11 cellular contexts compared by ENCODE assay signal in genomic region chr1:24683713-24684162, GRCh38. TPM values are rescaled to one million over a fixed set of nuclear protein-coding genes. Genes with fewer than 3 reads are reported as not detected.
DNase-seq lines count a peak whose midpoint lies in the region; ATAC-seq, FAIRE-seq and TF ChIP-seq lines count a peak whose summit lies in the region.
"Had no signal": no experiment of that assay in that cellular context is flagged by ENCODE, and none has a peak within 500 bp of the region (broad histone marks: within the 10 kb centered on the region; RNA-seq: fewer than 3 reads in every experiment).

No MANE protein-coding gene starts in this region.

- intact Hi-C loops in Right ventricle myocardium inferior (cut with DNase I): no loop called here
- intact Hi-C loops in cardiac septum (cut with DNase I): no loop called here
- intact Hi-C loops in head of caudate nucleus (cut with DNase I): no loop called here

- no peaks in the 10 kb centered on the region for H3K79me2 ChIP-seq in keratinocyte (ENCODE audit: control insufficient read depth, insufficient read depth, low read length)

- H3K9me3 ChIP-seq in keratinocyte (ENCODE audit: control insufficient read depth, low read depth, low read length): no peaks in the 10 kb centered on the region
- H3K9me3 ChIP-seq: lower lobe of right lung had no signal

- H3K4me2 ChIP-seq in keratinocyte (ENCODE audit: control insufficient read depth, extremely low read depth, insufficient read depth, low read depth, low read length): peak overlapping the region; percentile 60

- dilution Hi-C loops in keratinocyte (cut with MboI; ENCODE audit: extremely low pct_ligation_motif_present, low sequenced_read_pairs): no loop called here

- H3K9ac ChIP-seq in keratinocyte (ENCODE audit: control insufficient read depth, extremely low read depth, insufficient read depth, low read length): peak overlapping the region; percentile 69

- H3K4me3 ChIP-seq in astrocyte of the cerebellum (ENCODE audit: low read depth, low read length) (no peak overlapping the region), keratinocyte (ENCODE audit: control insufficient read depth in 2 of 3, extremely low read depth in 1 of 3, insufficient read depth in 2 of 3, low read depth in 1 of 3, low read length in 3 of 3) (peak overlapping the region in 1 of 3 experiments; percentile 23)
- H3K4me3 ChIP-seq: lower lobe of right lung had no signal

- ATAC-seq in Right ventricle myocardium inferior (peak; percentile 29), GM19397 (IDR thresholded peaks at IDR 0.05; ENCODE audit: unreplicated experiment) (no peak)

- in situ Hi-C loops in astrocyte of the cerebellum (cut with HindIII; ENCODE audit: low sequenced_read_pairs): no loop called here

- H2AFZ ChIP-seq in keratinocyte (ENCODE audit: control insufficient read depth, low read length): peak overlapping the region; percentile 82

- no peak for TF ChIP-seq CTCF in astrocyte of the cerebellum (IDR thresholded peaks at IDR 0.05; ENCODE audit: low read depth, low read length, missing control alignments)
- TF ChIP-seq CTCF in keratinocyte (optimal IDR thresholded peaks at IDR 0.05 in 1 of 3, IDR thresholded peaks at IDR 0.05 in 1 of 3, conservative IDR thresholded peaks at IDR 0.05 in 1 of 3; ENCODE audit: extremely low read depth in 1 of 3, insufficient read depth in 2 of 3, low read length in 3 of 3): peak in 1 of 3 experiments; percentile 13

- no peaks in the 10 kb centered on the region for H4K20me1 ChIP-seq in keratinocyte (ENCODE audit: control insufficient read depth, extremely low read depth, insufficient read depth, low read length)

- H3K27me3 ChIP-seq in keratinocyte (ENCODE audit: control insufficient read depth, extremely low read depth, insufficient read depth, low read length): no peaks in the 10 kb centered on the region

- DNase-seq in Right ventricle myocardium inferior (ENCODE audit: missing footprints): no peak
- DNase-seq in cardiac septum (ENCODE audit: low spot score): no peak
- DNase-seq in astrocyte of the cerebellum (ENCODE audit: low read depth): peak; percentile 79
- DNase-seq in keratinocyte (ENCODE audit: low read depth, low spot score): peak; percentile 97
- DNase-seq in activated CD8-positive, alpha-beta memory T cell treated with anti-CD3 and anti-CD28 coated beads for 24 hours: no peak
- DNase-seq in NCI-H1105 treated with DMSO at 0.1 percent for 48 hours (lab: John Stamatoyannopoulos, UW): no peak
- no peak for DNase-seq in head of caudate nucleus
- DNase-seq: activated CD4-positive, alpha-beta T cell treated with anti-CD3 and anti-CD28 coated beads for 4 hours; lower lobe of right lung; NCI-H345 had no signal

- H3K9me1 ChIP-seq in keratinocyte (ENCODE audit: control insufficient read depth, extremely low read depth, insufficient read depth, low read length): no peaks in the 10 kb centered on the region

- H3K27ac ChIP-seq in keratinocyte (ENCODE audit: control insufficient read depth, insufficient read depth, low read length): peak overlapping the region; percentile 87
- H3K27ac ChIP-seq: lower lobe of right lung had no signal

- FAIRE-seq in keratinocyte (lab: Jason Lieb, UNC): peak; percentile 89

- no peaks in the 10 kb centered on the region for H3K36me3 ChIP-seq in keratinocyte (ENCODE audit: control insufficient read depth in 2 of 2, extremely low read depth in 1 of 2, insufficient read depth in 2 of 2, low read length in 2 of 2)
- H3K36me3 ChIP-seq: lower lobe of right lung had no signal

- peaks cover 38% of the 10 kb centered on the region for H3K4me1 ChIP-seq in keratinocyte (ENCODE audit: control insufficient read depth, extremely low read depth, insufficient read depth, low read length)

RNA-seq across cellular contexts. Expression of gene SRRM1, which starts 40.6 kb away (rescaled TPM):
- total RNA-seq in Right ventricle myocardium inferior (58.8 TPM), cardiac septum (78.2 TPM)
- polyA plus RNA-seq in keratinocyte: 29.7 to 79.3 TPM (median 56.1 TPM) in 3 replicates
- 235 TPM for polyA plus RNA-seq in keratinocyte (2011; ENCODE audit: low read depth)
- polyA plus RNA-seq in keratinocyte (2011; cell fraction: cytosol; rRNA removed): 57.5 and 59.9 TPM in 2 replicates
- 124 and 130 TPM in 2 replicates for polyA plus RNA-seq in keratinocyte (2011; cell fraction: nucleus; rRNA removed)
- 66.9 and 70.8 TPM in 2 replicates for polyA plus RNA-seq in keratinocyte (2012; ENCODE audit: low replicate concordance)
- polyA minus RNA-seq in keratinocyte: 40.5 to 79.4 TPM (median 65.6 TPM) in 3 replicates
- polyA minus RNA-seq in keratinocyte (2011; cell fraction: cytosol; rRNA and poly(A)+ RNA removed): 24.0 TPM
- polyA minus RNA-seq in keratinocyte (2011; cell fraction: nucleus; rRNA and poly(A)+ RNA removed): 44.9 and 73.5 TPM in 2 replicates

Comparison
In these comparisons a context has a peak if more than half of its experiments do, and no peak if none do; other contexts are left out.
1. DNase-seq: peak in astrocyte of the cerebellum (single experiment) and keratinocyte (single experiment); none in Right ventricle myocardium inferior (single experiment), cardiac septum (single experiment), activated CD8-positive, alpha-beta memory T cell treated with anti-CD3 and anti-CD28 coated beads for 24 hours (single experiment), NCI-H1105 treated with DMSO at 0.1 percent for 48 hours (single experiment) and head of caudate nucleus (0 of 42).